In genomic region chr14:61553730-61554641, GRCh38 we compare ENCODE assay signal across 1 cellular context.
TF ChIP-seq lines count a peak whose summit lies in the region.

No MANE protein-coding gene starts in this region.

TF ChIP-seq in H1, 55 proteins besides CTCF, POLR2A, EP300 and RAD21 (continued from another document):
- TF ChIP-seq BCL11A (IDR thresholded peaks at IDR 0.05; ENCODE audit: low read depth in 2 of 2, low read length in 2 of 2): no peak
- TF ChIP-seq SP4 (IDR thresholded peaks at IDR 0.05; ENCODE audit: low read length): no peak
- TF ChIP-seq SUZ12 (IDR thresholded peaks at IDR 0.05; ENCODE audit: low read length): no peak
- no peak for TF ChIP-seq HDAC6 (IDR thresholded peaks at IDR 0.05; ENCODE audit: low read depth, low read length)
- TF ChIP-seq BRCA1 (IDR thresholded peaks at IDR 0.05; ENCODE audit: low read depth, low read length): no peak
- TF ChIP-seq HDAC2 (IDR thresholded peaks at IDR 0.05; ENCODE audit: borderline replicate concordance in 1 of 2, low read depth in 2 of 2, low read length in 2 of 2): no peak
- no peak for TF ChIP-seq CHD2 (IDR thresholded peaks at IDR 0.05; ENCODE audit: low read length)
- no peak for TF ChIP-seq SP1 (IDR thresholded peaks at IDR 0.05; ENCODE audit: low read depth, low read length)
TF ChIP-seq in H1: peak in this region for 0.
